Comparison of ENCODE assay signal across 25 cellular contexts in genomic region chr18:32319084-32319483, GRCh38.
"Had no signal": no experiment of that assay in that cellular context is flagged by ENCODE, and none has a peak within 500 bp of the region (broad histone marks: within the 10 kb centered on the region; RNA-seq: fewer than 3 reads in every experiment).

No MANE protein-coding gene starts in this region.

- H3K9me3 Mint-ChIP-seq: activated CD4-positive, alpha-beta memory T cell treated with anti-CD3 and anti-CD28 coated beads for 36 hours; activated CD4-positive, alpha-beta T cell treated with anti-CD3 and anti-CD28 coated beads, Interleukin-2, amount 10 ng/mL, durations not matched to agents 7 days and 5 days; activated naive CD4-positive, alpha-beta T cell treated with anti-CD3 and anti-CD28 coated beads for 36 hours; activated T-cell treated with anti-CD3 and anti-CD28 coated beads, Interleukin-2, amount 50 U/mL, for 4 hours; T-cell had no signal

- H3K27me3 ChIP-seq: MG63 had no signal

- H3K4me1 Mint-ChIP-seq: activated CD4-positive, alpha-beta T cell treated with anti-CD3 and anti-CD28 coated beads, Interleukin-2, amount 10 ng/mL, durations not matched to agents 7 days and 5 days; T-cell had no signal

- H3K27ac ChIP-seq: KMS-11, SK-N-MC, VCaP had no signal

- H3K9ac ChIP-seq: KMS-11 had no signal

- DNase-seq: activated CD4-positive, alpha-beta memory T cell treated with anti-CD3 and anti-CD28 coated beads for 36 hours; activated CD4-positive, alpha-beta T cell treated with anti-CD3 and anti-CD28 coated beads, Interleukin-2, amount 10 ng/mL, durations not matched to agents 7 days and 5 days; activated CD4-positive, CD25-positive, alpha-beta regulatory T cell; activated CD8-positive, alpha-beta memory T cell treated with anti-CD3 and anti-CD28 coated beads for 24 hours; activated gamma-delta T cell; activated naive CD4-positive, alpha-beta T cell treated with anti-CD3 and anti-CD28 coated beads for 36 hours; activated T-cell treated with anti-CD3 and anti-CD28 coated beads, Interleukin-2, amount 50 U/mL, for 4 hours; cerebellar nuclear complex; MG63; MV-4-11; NCI-H1092 treated with DMSO at 0.1 percent for 48 hours; NCI-H1417 treated with DMSO at 0.1 percent for 48 hours; NCI-H1694; NCI-H2081; NCI-H2171; NCI-H2227 treated with DMSO at 0.1 percent for 48 hours; NCI-H446 treated with DMSO at 0.1 percent for 48 hours; NCI-H526 treated with DMSO at 0.1 percent for 48 hours; SIG-M5; T-cell; T-helper 2 cell had no signal

- H3K4me3 ChIP-seq: MG63, SK-N-MC had no signal

- H3K4me2 ChIP-seq: KMS-11 had no signal

- H3K27ac Mint-ChIP-seq: activated CD4-positive, alpha-beta memory T cell treated with anti-CD3 and anti-CD28 coated beads for 36 hours; activated CD4-positive, alpha-beta T cell treated with anti-CD3 and anti-CD28 coated beads, Interleukin-2, amount 10 ng/mL, durations not matched to agents 7 days and 5 days; activated naive CD4-positive, alpha-beta T cell treated with anti-CD3 and anti-CD28 coated beads for 36 hours; activated naive CD8-positive, alpha-beta T cell; T-cell had no signal

- ATAC-seq: activated T-cell treated with anti-CD3 and anti-CD28 coated beads, Interleukin-2, amount 50 U/mL, for 4 hours; T-cell had no signal

- H3K36me3 ChIP-seq: MG63 had no signal

- H3K36me3 Mint-ChIP-seq: activated CD4-positive, alpha-beta memory T cell treated with anti-CD3 and anti-CD28 coated beads for 36 hours; activated naive CD8-positive, alpha-beta T cell; T-cell had no signal

- H3K9me3 ChIP-seq: MG63 had no signal

- H3K4me3 Mint-ChIP-seq: activated CD4-positive, alpha-beta memory T cell treated with anti-CD3 and anti-CD28 coated beads for 36 hours; activated CD4-positive, alpha-beta T cell treated with anti-CD3 and anti-CD28 coated beads, Interleukin-2, amount 10 ng/mL, durations not matched to agents 7 days and 5 days; activated naive CD4-positive, alpha-beta T cell treated with anti-CD3 and anti-CD28 coated beads for 36 hours; activated naive CD8-positive, alpha-beta T cell; activated T-cell treated with anti-CD3 and anti-CD28 coated beads, Interleukin-2, amount 50 U/mL, for 4 hours; T-cell had no signal
